ENCODE assay signal across 9 cellular contexts in the genomic region with DNA sequence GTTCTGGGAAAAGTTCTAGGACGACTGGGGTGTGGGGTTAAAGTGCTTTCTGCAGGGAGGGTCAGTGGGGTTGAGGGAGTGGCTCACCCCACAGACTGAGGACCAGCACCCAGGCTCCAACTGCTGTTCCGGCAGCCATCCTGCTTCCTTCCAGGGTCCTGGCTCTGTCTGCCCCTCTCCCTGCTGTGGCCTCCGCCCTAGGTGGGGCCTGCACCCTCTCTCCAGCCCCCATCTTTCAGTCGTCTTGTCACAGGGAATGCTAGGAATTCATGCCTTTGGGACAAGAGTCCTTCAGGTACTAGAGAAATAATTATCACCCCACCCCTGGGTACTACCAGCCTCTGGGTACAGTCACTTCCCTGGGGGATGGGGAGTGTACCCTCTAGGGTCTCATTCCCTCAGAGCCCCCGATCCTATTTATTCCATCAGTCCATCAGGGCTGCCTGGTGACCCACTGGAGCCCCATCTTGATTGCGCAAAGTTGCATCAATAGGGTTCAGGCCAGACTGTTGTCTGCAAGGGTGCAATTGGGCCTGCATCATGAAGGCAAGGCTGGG. TPM values are rescaled to one million over a fixed set of nuclear protein-coding genes. Genes with fewer than 3 reads are reported as not detected.
A peak's percentile ranks its signal among the peaks of the same experiment; 100 is the strongest.
DNase-seq lines count a peak whose midpoint lies in the region; ATAC-seq lines count a peak whose summit lies in the region.
"Had no signal": no experiment of that assay in that cellular context is flagged by ENCODE, and none has a peak within 500 bp of the region (broad histone marks: within the 10 kb centered on the region; RNA-seq: fewer than 3 reads in every experiment).

A gene (minus strand): TSS at position 170 of the 557 bp plus-strand sequence. CDS start 31 bp downstream, at position 139.

- no peak within 1 kb of the TSS for H3K9ac ChIP-seq in SK-N-MC (ENCODE audit: insufficient read length)

- peaks cover 46% of the 10 kb centered on the region for H3K36me3 ChIP-seq in SK-N-MC (ENCODE audit: insufficient read depth, low read length)

- H3K4me1 Mint-ChIP-seq in stimulated activated naive B cell treated with anti-CD40 and anti-IgM and Interleukin-4, amounts not matched to agents 10 μg/mL and 1 μg/mL and 100 μg/mL, for 72 hours: peaks cover 53 to 75% of the 10 kb centered on the region in 2 donors

- H3K27me3 Mint-ChIP-seq in stimulated activated naive B cell treated with anti-CD40 and anti-IgM and Interleukin-4, amounts not matched to agents 10 μg/mL and 1 μg/mL and 100 μg/mL, for 72 hours: no peaks in the 10 kb centered on the region

- no peak for DNase-seq in T-helper 1 cell
- DNase-seq in SK-N-MC (ENCODE audit: low read depth, low spot score): no peak
- no peak for DNase-seq in right cardiac atrium
- DNase-seq in stimulated activated naive B cell treated with anti-CD40 and anti-IgM and Interleukin-4, amounts not matched to agents 10 μg/mL and 1 μg/mL and 100 μg/mL, for 72 hours: no peak
- DNase-seq in DMS53 (lab: John Stamatoyannopoulos, UW): no peak
- DNase-seq in SIG-M5 (lab: John Stamatoyannopoulos, UW): no peak
- DNase-seq: NCI-H510A had no signal

- H3K27me3 ChIP-seq in right cardiac atrium (ENCODE audit: control insufficient read depth, insufficient read depth): no peaks in the 10 kb centered on the region

- H3K4me1 ChIP-seq in right cardiac atrium (ENCODE audit: control insufficient read depth, insufficient read depth, low read length): peaks cover 8% of the 10 kb centered on the region

- no peaks in the 10 kb centered on the region for H3K9me3 Mint-ChIP-seq in stimulated activated naive B cell treated with anti-CD40 and anti-IgM and Interleukin-4, amounts not matched to agents 10 μg/mL and 1 μg/mL and 100 μg/mL, for 72 hours

- ATAC-seq in right cardiac atrium (no peak), HG02763 (IDR thresholded peaks at IDR 0.05; ENCODE audit: unreplicated experiment) (no peak)
- ATAC-seq in stimulated activated naive B cell treated with anti-CD40 and anti-IgM and Interleukin-4, amounts not matched to agents 10 μg/mL and 1 μg/mL and 100 μg/mL, for 72 hours (replicated peaks): no peak

- H3K4me3 Mint-ChIP-seq in stimulated activated naive B cell treated with anti-CD40 and anti-IgM and Interleukin-4, amounts not matched to agents 10 μg/mL and 1 μg/mL and 100 μg/mL, for 72 hours: no peak within 1 kb of the TSS

- WGBS in right cardiac atrium: 70% methylated on average over 6 of the region's 6 CpGs

- H3K36me3 Mint-ChIP-seq in stimulated activated naive B cell treated with anti-CD40 and anti-IgM and Interleukin-4, amounts not matched to agents 10 μg/mL and 1 μg/mL and 100 μg/mL, for 72 hours: peaks cover 61 to 67% of the 10 kb centered on the region in 2 donors

- H3K4me3 ChIP-seq in SK-N-MC (no peak within 1 kb of the TSS), right cardiac atrium (ENCODE audit: low read length) (no peak within 1 kb of the TSS)

- H3K27ac ChIP-seq in SK-N-MC: peak within 1 kb of the TSS; percentile 63; the same call in 1 of the 2 replicates
- peak within 1 kb of the TSS; percentile 48 for H3K27ac ChIP-seq in right cardiac atrium (ENCODE audit: low read length)

- intact Hi-C loops in T-helper 1 cell treated with Interleukin-12 subunit alpha and Interleukin-12 subunit beta and Interleukin-4 antibody, amounts not matched to agents 30 ng/mL and 1 ng/mL, for 36 hours (cut with micrococcal nuclease): no loop called here
- intact Hi-C loops in right cardiac atrium (cut with DNase I): no loop called here

- H3K27ac Mint-ChIP-seq in stimulated activated naive B cell treated with anti-CD40 and anti-IgM and Interleukin-4, amounts not matched to agents 10 μg/mL and 1 μg/mL and 100 μg/mL, for 72 hours: peak within 1 kb of the TSS; percentile 20

- H3K9me3 ChIP-seq in SK-N-MC (ENCODE audit: low read depth, low read length) (no peaks in the 10 kb centered on the region), right cardiac atrium (ENCODE audit: control insufficient read depth, low read length) (no peaks in the 10 kb centered on the region)

RNA-seq across cellular contexts. Expression of the gene that starts here (rescaled TPM):
- 34.1 and 37.9 TPM in 2 replicates for total RNA-seq in T-helper 1 cell treated with Interleukin-12 subunit alpha and Interleukin-12 subunit beta and Interleukin-4 antibody, amounts not matched to agents 30 ng/mL and 1 ng/mL, for 36 hours
- total RNA-seq in right cardiac atrium: 1 to 10 TPM; 1.8 to 3.6 (median 3.5) TPM
- 1.6 TPM for polyA plus RNA-seq in right cardiac atrium
